Comparison of ENCODE assay signal across 8 cellular contexts in genomic region chr14:101760138-101761011, GRCh38. TPM values are rescaled to one million over a fixed set of nuclear protein-coding genes. Genes with fewer than 3 reads are reported as not detected.
DNase-seq lines count a peak whose midpoint lies in the region; ATAC-seq and TF ChIP-seq lines count a peak whose summit lies in the region.

No MANE protein-coding gene starts in this region.

- H3K4me3 Mint-ChIP-seq in activated naive CD8-positive, alpha-beta T cell treated with anti-CD3 and anti-CD28 coated beads, Interleukin-2, amount 50 U/mL, for 24 hours, result peak overlapping the region; percentile 52

- no peaks in the 10 kb centered on the region for H3K9me3 Mint-ChIP-seq in activated naive CD8-positive, alpha-beta T cell treated with anti-CD3 and anti-CD28 coated beads, Interleukin-2, amount 50 U/mL, for 24 hours

- DNase-seq in GF-D8 (lab: John Stamatoyannopoulos, UW) (peak; percentile 71), NCI-H1436 treated with DMSO at 0.1 percent for 48 hours (lab: John Stamatoyannopoulos, UW) (peak; percentile 58), SW480 (ENCODE audit: low spot score) (peak; percentile 98), Right ventricle myocardium inferior (ENCODE audit: missing footprints) (peak; percentile 97), ovary (peak; percentile 99), thoracic aorta (ENCODE audit: low spot score) (peak; percentile 90)
- DNase-seq in activated naive CD8-positive, alpha-beta T cell treated with anti-CD3 and anti-CD28 coated beads, Interleukin-2, amount 50 U/mL, for 24 hours, result peak; percentile 96

- H3K4me1 Mint-ChIP-seq in activated naive CD8-positive, alpha-beta T cell treated with anti-CD3 and anti-CD28 coated beads, Interleukin-2, amount 50 U/mL, for 24 hours, result peaks cover 39% of the 10 kb centered on the region

- H3K27me3 ChIP-seq in ovary (no peaks in the 10 kb centered on the region), thoracic aorta (replicated peaks; ENCODE audit: insufficient read depth) (no peaks in the 10 kb centered on the region)

- 0 to 2% (median 1%) methylated on average over 30 to 62 of the region's 63 CpGs for WGBS in ovary, 3 donors

- no peak for TF ChIP-seq EP300 in ovary (IDR thresholded peaks at IDR 0.05)

- no peaks in the 10 kb centered on the region for H3K27me3 Mint-ChIP-seq in activated naive CD8-positive, alpha-beta T cell treated with anti-CD3 and anti-CD28 coated beads, Interleukin-2, amount 50 U/mL, for 24 hours

- H3K4me3 ChIP-seq in ovary (peak overlapping the region; percentile 86), thoracic aorta (peak overlapping the region; percentile 88)

- peaks cover 1% of the 10 kb centered on the region for H3K4me1 ChIP-seq in ovary (ENCODE audit: insufficient read depth)
- peaks cover 13 to 22% of the 10 kb centered on the region in 2 donors for H3K4me1 ChIP-seq in thoracic aorta (ENCODE audit: control insufficient read depth in 1 of 2, low read depth in 2 of 2)

- no peak for TF ChIP-seq POLR2A in ovary (IDR thresholded peaks at IDR 0.05)

- H3K36me3 ChIP-seq in ovary, result no peaks in the 10 kb centered on the region
- H3K36me3 ChIP-seq in thoracic aorta, result peaks cover 2% of the 10 kb centered on the region

- intact Hi-C loops in Right ventricle myocardium inferior (cut with DNase I) (loop anchor here (1.0 to 5.0 kb wide), 6 partner anchors 54 to 557 kb away; partner anchors contain the start of genes DYNC1H1, HSP90AA1 and ZNF839), ovary (cut with DNase I) (loop anchor here in 3 of 4 donors (2.0 to 10.0 kb wide), 3 partner anchors 74 to 202 kb away; partner anchors contain the start of gene DYNC1H1 (in 1 of the 3))

- H3K9me3 ChIP-seq in ovary, result no peaks in the 10 kb centered on the region
- H3K9me3 ChIP-seq in thoracic aorta, result no peaks in the 10 kb centered on the region

- ATAC-seq in HG02759 (IDR thresholded peaks at IDR 0.05; ENCODE audit: unreplicated experiment), result peak; percentile 55
- ATAC-seq in activated naive CD8-positive, alpha-beta T cell treated with anti-CD3 and anti-CD28 coated beads, Interleukin-2, amount 50 U/mL, for 24 hours, result peak; percentile 61
- ATAC-seq in Right ventricle myocardium inferior, result peak; percentile 90
- ATAC-seq in thoracic aorta (ENCODE audit: insufficient number of reproducible peaks, low FRiP score, low read depth), result peak; percentile 77

- H3K27ac ChIP-seq in ovary (peak overlapping the region; percentile 35 to 96), thoracic aorta (peak overlapping the region; percentile 64 to 68)

- peaks cover 7% of the 10 kb centered on the region for H3K36me3 Mint-ChIP-seq in activated naive CD8-positive, alpha-beta T cell treated with anti-CD3 and anti-CD28 coated beads, Interleukin-2, amount 50 U/mL, for 24 hours (ENCODE audit: low read depth)

- no peak for TF ChIP-seq CTCF in ovary (IDR thresholded peaks at IDR 0.05)
- TF ChIP-seq CTCF in thoracic aorta (IDR thresholded peaks at IDR 0.05), result no peak

- H3K27ac Mint-ChIP-seq in activated naive CD8-positive, alpha-beta T cell treated with anti-CD3 and anti-CD28 coated beads, Interleukin-2, amount 50 U/mL, for 24 hours, result no peak overlapping the region

RNA-seq across cellular contexts. Expression of gene PPP2R5C, which starts 1.1 kb away (rescaled TPM):
- total RNA-seq in Right ventricle myocardium inferior, result 199 TPM
- total RNA-seq in ovary, result 100 to 1,000 TPM in 4 of 7 donors, 10 to 100 TPM in 3; 63.1 to 136 (median 111) TPM
- polyA plus RNA-seq in ovary, result 10 to 100 TPM; 52.8 to 95.3 TPM
- 100 to 1,000 TPM in 1 of 2 donors, 10 to 100 TPM in 1; 97.2 to 341 TPM for total RNA-seq in thoracic aorta

Comparison
In these comparisons a context has a peak if more than half of its experiments do, and no peak if none do; other contexts are left out.
1. Peak in every context shown above with its lines: DNase-seq, ATAC-seq, H3K4me3 ChIP-seq and H3K27ac ChIP-seq.